37 cellular contexts compared by ENCODE assay signal in the genomic region with DNA sequence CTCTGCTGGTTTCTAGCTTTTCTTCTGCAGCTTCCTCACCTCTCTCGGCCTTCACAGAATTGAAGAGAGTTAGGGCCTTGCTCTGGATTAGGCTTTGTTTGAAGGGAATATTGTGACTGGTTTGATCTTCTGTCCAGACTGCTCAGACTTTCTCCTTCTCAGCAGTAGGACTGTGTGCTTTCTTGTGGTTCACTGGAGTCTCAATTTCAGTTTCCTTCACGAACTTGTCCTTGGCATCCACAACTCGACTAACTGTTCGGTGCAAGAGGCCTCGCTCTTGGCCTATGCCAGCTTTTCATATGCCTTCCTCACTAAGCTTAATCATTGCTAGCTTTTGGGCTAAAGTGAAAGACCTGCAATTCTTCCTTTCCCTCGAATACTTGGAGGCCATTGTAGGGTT. TPM values are rescaled to one million over a fixed set of nuclear protein-coding genes. Genes with fewer than 3 reads are reported as not detected.
"Had no signal": no experiment of that assay in that cellular context is flagged by ENCODE, and none has a peak within 500 bp of the region (broad histone marks: within the 10 kb centered on the region; RNA-seq: fewer than 3 reads in every experiment).

No MANE protein-coding gene starts in this region.

- H3K4me3 ChIP-seq: MG63 had no signal

- H3K36me3 ChIP-seq: MG63 had no signal

- H3K27me3 ChIP-seq: MG63 had no signal

- H3K9ac ChIP-seq: KMS-11 had no signal

- H3K9me3 ChIP-seq: MG63 had no signal

- H3K27ac ChIP-seq: KMS-11 had no signal

- DNase-seq: Karpas-422, Kasumi-1, KG1, MG63, MM.1S, MV-4-11, NCI-H1048, NCI-H1092, NCI-H1092 treated with DMSO at 0.1 percent for 48 hours, NCI-H1105, NCI-H1105 treated with DMSO at 0.1 percent for 48 hours, NCI-H1417, NCI-H1417 treated with DMSO at 0.1 percent for 48 hours, NCI-H1436, NCI-H1436 treated with DMSO at 0.1 percent for 48 hours, NCI-H146, NCI-H1694, NCI-H1694 treated with DMSO at 0.1 percent for 48 hours, NCI-H187, NCI-H187 treated with DMSO at 0.1 percent for 48 hours, NCI-H1930, NCI-H2029, NCI-H2029 treated with DMSO at 0.1 percent for 48 hours, NCI-H2081, NCI-H2081 treated with DMSO at 0.1 percent for 48 hours, NCI-H2107, NCI-H2171, NCI-H2171 treated with DMSO at 0.1 percent for 48 hours, NCI-H2227 treated with DMSO at 0.1 percent for 48 hours, NCI-H226, NCI-H345, NCI-H446, NCI-H446 treated with DMSO at 0.1 percent for 48 hours had no signal

- H3K4me2 ChIP-seq: KMS-11 had no signal

RNA-seq across cellular contexts. Expression of gene SALL3, which starts 18.9 kb away (rescaled TPM):
- total RNA-seq: LHCN-M2, M059J, MCF 10A had no signal
